Comparison of ENCODE assay signal across 27 cellular contexts in the genomic region with DNA sequence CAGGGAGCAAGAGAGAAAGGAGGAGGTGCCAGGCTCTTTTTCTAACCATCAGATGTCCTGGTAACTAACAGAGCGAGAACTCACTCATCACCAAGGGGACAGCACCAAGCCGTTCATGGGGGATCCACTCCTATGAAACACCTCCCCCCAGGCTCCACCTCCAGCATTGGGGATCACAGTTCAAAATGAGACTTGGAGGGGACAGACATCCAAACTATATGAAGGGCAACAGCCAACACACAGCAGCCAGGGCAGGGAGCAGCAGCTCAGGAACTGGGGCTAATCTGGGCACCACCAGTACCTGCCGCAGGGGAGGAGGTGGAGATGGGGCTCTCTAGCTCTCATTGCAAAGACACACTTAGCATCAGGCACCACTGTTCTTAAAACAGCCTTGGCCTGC. TPM values are rescaled to one million over a fixed set of nuclear protein-coding genes. Genes with fewer than 3 reads are reported as not detected.
"Had no signal": no experiment of that assay in that cellular context is flagged by ENCODE, and none has a peak within 500 bp of the region (broad histone marks: within the 10 kb centered on the region; RNA-seq: fewer than 3 reads in every experiment).

No MANE protein-coding gene starts in this region.

- H3K9me3 Mint-ChIP-seq: activated naive CD4-positive, alpha-beta T cell treated with anti-CD3 and anti-CD28 coated beads for 36 hours had no signal

- H3K4me3 Mint-ChIP-seq: activated naive CD4-positive, alpha-beta T cell treated with anti-CD3 and anti-CD28 coated beads for 36 hours; activated naive CD8-positive, alpha-beta T cell; activated T-helper 17 cell treated with anti-CD3 and anti-CD28 coated beads, Interleukin-2, amount 50 U/mL, for 72 hours had no signal

- DNase-seq: activated CD4-positive, alpha-beta T cell treated with anti-CD3 and anti-CD28 coated beads for 4 hours; activated gamma-delta T cell; activated naive CD4-positive, alpha-beta T cell treated with anti-CD3 and anti-CD28 coated beads for 36 hours; activated T-cell treated with anti-CD3 and anti-CD28 coated beads for 4 hours; activated T-cell treated with anti-CD3 and anti-CD28 coated beads, Interleukin-2, amount 50 U/mL, for 48 hours; NCI-H1092 treated with DMSO at 0.1 percent for 48 hours; NCI-H1417 treated with DMSO at 0.1 percent for 48 hours; NCI-H1694 treated with DMSO at 0.1 percent for 48 hours; NCI-H2029 treated with DMSO at 0.1 percent for 48 hours; NCI-H345; NCI-H510A; NCI-H526 treated with DMSO at 0.1 percent for 48 hours; OCI-M1; Right ventricle myocardium superior; RPMI8226; SJCRH30; SK-N-SH had no signal

- H3K9me3 ChIP-seq: SJCRH30, SK-N-SH had no signal

- ATAC-seq: activated CD4-positive, CD25-positive, alpha-beta regulatory T cell treated with anti-CD3 and anti-CD28 coated beads, Interleukin-2, amount 50 U/mL, for 24 hours; activated T-helper 17 cell treated with anti-CD3 and anti-CD28 coated beads, Interleukin-2, amount 50 U/mL, for 72 hours; Panc1 had no signal

- H3K4me1 ChIP-seq: SJCRH30 had no signal

- H3K27ac ChIP-seq: cardiac muscle cell, KMS-11, SJCRH30 had no signal

- H3K4me2 ChIP-seq: KMS-11, SK-N-SH had no signal

- H3K4me1 Mint-ChIP-seq: activated T-helper 17 cell treated with anti-CD3 and anti-CD28 coated beads, Interleukin-2, amount 50 U/mL, for 72 hours had no signal

- H3K36me3 Mint-ChIP-seq: activated naive CD8-positive, alpha-beta T cell; brain had no signal

- H3K27ac Mint-ChIP-seq: activated naive CD4-positive, alpha-beta T cell treated with anti-CD3 and anti-CD28 coated beads for 36 hours; activated naive CD8-positive, alpha-beta T cell; activated T-helper 17 cell treated with anti-CD3 and anti-CD28 coated beads, Interleukin-2, amount 50 U/mL, for 72 hours had no signal

- H3K9me2 ChIP-seq: SK-N-SH had no signal

- H3K36me3 ChIP-seq: cardiac muscle cell, SJCRH30 had no signal

- H3K4me3 ChIP-seq: cardiac muscle cell, SJCRH30 had no signal

RNA-seq across cellular contexts. Expression of a gene that starts 34.3 kb away (rescaled TPM):
- total RNA-seq: activated naive CD4-positive, alpha-beta T cell treated with anti-CD3 and anti-CD28 coated beads for 36 hours; activated T-helper 17 cell treated with anti-CD3 and anti-CD28 coated beads, Interleukin-2, amount 50 U/mL, for 72 hours; astrocyte; MCF 10A; Right ventricle myocardium superior; SJCRH30; T-helper 1 cell treated with Interleukin-12 subunit alpha and Interleukin-12 subunit beta and Interleukin-4 antibody, amounts not matched to agents 30 ng/mL and 1 ng/mL, for 36 hours had no signal
- polyA plus RNA-seq: cardiac muscle cell, SK-N-SH had no signal
